12 cellular contexts compared by ENCODE assay signal in genomic region chr1:79323240-79324025, GRCh38.
DNase-seq lines count a peak whose midpoint lies in the region; ATAC-seq and TF ChIP-seq lines count a peak whose summit lies in the region.
"Had no signal": no experiment of that assay in that cellular context is flagged by ENCODE, and none has a peak within 500 bp of the region (broad histone marks: within the 10 kb centered on the region; RNA-seq: fewer than 3 reads in every experiment).

No MANE protein-coding gene starts in this region.

- no peaks in the 10 kb centered on the region for H3K4me1 Mint-ChIP-seq in T-helper 2 cell treated with Interferon-gamma antibody and Interleukin-4, amounts not matched to agents 5 μg/mL and 100 μg/mL, for 36 hours (ENCODE audit: low read depth)
- H3K4me1 Mint-ChIP-seq: activated naive CD8-positive, alpha-beta T cell treated with anti-CD3 and anti-CD28 coated beads for 36 hours had no signal

- DNase-seq in AG10803 (ENCODE audit: low read depth) (peak; percentile 99), Kasumi-1 (lab: John Stamatoyannopoulos, UW) (peak; percentile 31 to 33), astrocyte of the spinal cord (ENCODE audit: low read depth, low spot score) (peak; percentile 96), kidney tubule cell (ENCODE audit: low spot score) (peak; percentile 97)
- no peak for DNase-seq in NK-92 treated with Interleukin-12 subunit alpha and Interleukin-12 subunit beta, amount 100 ng/mL, for 24 hours (lab: John Stamatoyannopoulos, UW)
- DNase-seq in T-helper 2 cell treated with Interferon-gamma antibody and Interleukin-4, amounts not matched to agents 5 μg/mL and 100 μg/mL, for 36 hours (ENCODE audit: low spot score): no peak
- DNase-seq: activated CD4-positive, alpha-beta T cell treated with anti-CD3 and anti-CD28 coated beads for 4 hours; activated naive CD8-positive, alpha-beta T cell treated with anti-CD3 and anti-CD28 coated beads for 36 hours; gastrocnemius medialis; upper lobe of left lung had no signal

- no peak for TF ChIP-seq CTCF in AG10803 (conservative IDR thresholded peaks at IDR 0.05; ENCODE audit: low read length)
- no peak for TF ChIP-seq CTCF in astrocyte of the spinal cord (IDR thresholded peaks at IDR 0.05; ENCODE audit: low read depth, low read length)

- no peak overlapping the region for H3K27ac Mint-ChIP-seq in T-helper 2 cell treated with Interferon-gamma antibody and Interleukin-4, amounts not matched to agents 5 μg/mL and 100 μg/mL, for 36 hours
- H3K27ac Mint-ChIP-seq: activated naive CD8-positive, alpha-beta T cell treated with anti-CD3 and anti-CD28 coated beads for 36 hours had no signal

- in situ Hi-C loops in astrocyte of the spinal cord (cut with HindIII; ENCODE audit: low sequenced_read_pairs): no loop called here

- no peaks in the 10 kb centered on the region for H3K27me3 Mint-ChIP-seq in T-helper 2 cell treated with Interferon-gamma antibody and Interleukin-4, amounts not matched to agents 5 μg/mL and 100 μg/mL, for 36 hours (ENCODE audit: low read depth)
- H3K27me3 Mint-ChIP-seq: activated naive CD8-positive, alpha-beta T cell treated with anti-CD3 and anti-CD28 coated beads for 36 hours had no signal

- H3K4me3 Mint-ChIP-seq in T-helper 2 cell treated with Interferon-gamma antibody and Interleukin-4, amounts not matched to agents 5 μg/mL and 100 μg/mL, for 36 hours: no peak overlapping the region
- H3K4me3 Mint-ChIP-seq: activated naive CD8-positive, alpha-beta T cell treated with anti-CD3 and anti-CD28 coated beads for 36 hours had no signal

- no peaks in the 10 kb centered on the region for H3K36me3 Mint-ChIP-seq in T-helper 2 cell treated with Interferon-gamma antibody and Interleukin-4, amounts not matched to agents 5 μg/mL and 100 μg/mL, for 36 hours (ENCODE audit: low read depth)
- H3K36me3 Mint-ChIP-seq: activated naive CD8-positive, alpha-beta T cell treated with anti-CD3 and anti-CD28 coated beads for 36 hours had no signal

- H3K4me3 ChIP-seq in AG10803 (ENCODE audit: low read length): no peak overlapping the region
- H3K4me3 ChIP-seq in astrocyte of the spinal cord (ENCODE audit: low read depth, low read length): no peak overlapping the region
- H3K4me3 ChIP-seq: gastrocnemius medialis, upper lobe of left lung had no signal

- ATAC-seq in GM21723 (IDR thresholded peaks at IDR 0.05; ENCODE audit: unreplicated experiment) (no peak), HG02973 (IDR thresholded peaks at IDR 0.05; ENCODE audit: unreplicated experiment) (no peak)

- no peaks in the 10 kb centered on the region for H3K9me3 Mint-ChIP-seq in T-helper 2 cell treated with Interferon-gamma antibody and Interleukin-4, amounts not matched to agents 5 μg/mL and 100 μg/mL, for 36 hours

Comparison
In these comparisons a context has a peak if more than half of its experiments do, and no peak if none do; other contexts are left out.
1. DNase-seq: peak in AG10803 (single experiment), Kasumi-1 (2 of 2), astrocyte of the spinal cord (single experiment) and kidney tubule cell (single experiment); none in NK-92 treated with Interleukin-12 subunit alpha and Interleukin-12 subunit beta, amount 100 ng/mL, for 24 hours (single experiment) and T-helper 2 cell treated with Interferon-gamma antibody and Interleukin-4, amounts not matched to agents 5 μg/mL and 100 μg/mL, for 36 hours (single experiment).